ENCODE assay signal across 12 cellular contexts in the genomic region with DNA sequence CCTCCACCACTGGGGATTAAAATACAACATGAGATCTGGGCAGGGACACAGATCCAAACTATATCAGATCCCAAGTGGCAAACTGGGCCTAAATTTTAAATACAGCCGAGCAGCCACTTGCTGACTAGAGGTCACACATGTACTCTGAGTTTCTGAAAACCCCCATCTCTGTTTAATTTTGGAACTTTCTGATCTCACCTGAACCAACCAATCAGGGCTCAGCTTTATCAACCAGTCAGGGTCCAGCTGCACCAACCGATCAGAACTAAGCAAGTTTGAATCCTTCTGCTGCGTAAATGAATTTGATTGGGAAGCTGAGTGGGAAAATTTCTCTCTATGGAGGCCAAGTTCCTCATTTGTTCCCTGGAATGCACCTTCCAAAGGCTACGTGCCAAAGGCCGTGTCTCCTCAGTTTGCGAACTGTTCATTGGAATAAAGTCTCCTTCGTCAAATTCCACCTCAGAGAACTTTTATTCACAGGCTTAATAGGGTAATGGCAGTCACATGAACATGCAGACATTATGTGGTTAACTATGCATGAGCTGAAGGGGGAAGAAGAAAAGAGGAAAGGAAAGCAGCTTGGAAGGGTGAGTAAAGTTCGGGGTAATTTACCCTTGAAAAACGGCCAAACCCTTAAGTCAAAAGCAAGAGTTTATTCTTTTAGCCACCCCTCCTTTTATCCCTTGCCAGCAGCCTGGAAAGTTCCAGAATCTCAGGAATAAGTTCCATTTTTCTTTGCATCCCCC. TPM values are rescaled to one million over a fixed set of nuclear protein-coding genes. Genes with fewer than 3 reads are reported as not detected.
DNase-seq lines count a peak whose midpoint lies in the region; ATAC-seq, FAIRE-seq and TF ChIP-seq lines count a peak whose summit lies in the region.
"Had no signal": no experiment of that assay in that cellular context is flagged by ENCODE, and none has a peak within 500 bp of the region (broad histone marks: within the 10 kb centered on the region; RNA-seq: fewer than 3 reads in every experiment).

No MANE protein-coding gene starts in this region.

- peaks cover 2% of the 10 kb centered on the region for H3K9me3 Mint-ChIP-seq in CD8-positive, alpha-beta T cell
- H3K9me3 Mint-ChIP-seq in nephron, result peaks cover 2% of the 10 kb centered on the region
- H3K9me3 Mint-ChIP-seq in activated naive CD4-positive, alpha-beta T cell treated with anti-CD3 and anti-CD28 coated beads, Interleukin-2, amount 50 U/mL, for 72 hours, result peaks cover 4 to 22% of the 10 kb centered on the region in 2 donors
- H3K9me3 Mint-ChIP-seq: CD8-positive, alpha-beta memory T cell had no signal

- TF ChIP-seq RAD21 in GM12878 (IDR thresholded peaks at IDR 0.05; ENCODE audit: insufficient read depth, low read depth, low read length), result no peak

- POLR2A ChIA-PET in CD8-positive, alpha-beta T cell (lab: Charles Lee), result interaction anchor here (1.0 kb wide), 1 partner anchor 39 kb away, joined by 3 read pairs; no protein-coding TSS in a partner anchor
- POLR2A ChIA-PET in GM12878 (lab: Charles Lee), result interaction anchor here (1.4 kb wide), 1 partner anchor 10 kb away, joined by 3 read pairs; no protein-coding TSS in a partner anchor

- H3K9ac ChIP-seq in GM12878 (ENCODE audit: control insufficient read depth, insufficient read depth, low read length), result no peak overlapping the region; the same call in 1 of the 2 replicates

- TF ChIP-seq EP300 in GM12878 (IDR thresholded peaks at IDR 0.05; ENCODE audit: borderline replicate concordance in 1 of 2, control insufficient read depth in 1 of 2, low read depth in 2 of 2, low read length in 2 of 2), result no peak

- no peaks in the 10 kb centered on the region for H3K27me3 ChIP-seq in CD8-positive, alpha-beta T cell (ENCODE audit: insufficient read depth, low read length)
- no peaks in the 10 kb centered on the region; a peak in 1 of 4 replicates for H3K27me3 ChIP-seq in GM12878 (replicated peaks in 1 of 2; ENCODE audit: control insufficient read depth in 2 of 2, insufficient read depth in 2 of 2, low read length in 1 of 2)

- H3K79me2 ChIP-seq in GM12878 (ENCODE audit: control insufficient read depth, insufficient read depth, low read length), result no peaks in the 10 kb centered on the region

- DNase-seq in CD8-positive, alpha-beta T cell, result no peak
- DNase-seq in GM12878 (ENCODE audit: low read depth, low spot score), result no peak
- no peak for DNase-seq in NCI-H1930 (lab: John Stamatoyannopoulos, UW)
- DNase-seq in activated naive CD4-positive, alpha-beta T cell treated with anti-CD3 and anti-CD28 coated beads, Interleukin-2, amount 50 U/mL, for 72 hours (ENCODE audit: low spot score in 2 of 2), result no peak
- DNase-seq in stimulated activated naive CD4-positive, alpha-beta T cell (lab: John Stamatoyannopoulos, UW), result no peak
- DNase-seq: activated effector memory CD4-positive, alpha-beta T cell treated with Interleukin-2 at 50 U/mL for 16 hours; CD8-positive, alpha-beta memory T cell; HCEC 1CT had no signal

- no peaks in the 10 kb centered on the region for H3K36me3 ChIP-seq in CD8-positive, alpha-beta T cell (ENCODE audit: insufficient read depth, low read length)
- H3K36me3 ChIP-seq in GM12878 (ENCODE audit: control insufficient read depth in 2 of 2, insufficient read depth in 2 of 2, low read length in 1 of 2), result no peaks in the 10 kb centered on the region

- H3K27ac Mint-ChIP-seq in CD8-positive, alpha-beta T cell, result peak overlapping the region; percentile 8
- H3K27ac Mint-ChIP-seq in nephron, result peak overlapping the region; percentile 80 to 94 (median 85)
- no peak overlapping the region for H3K27ac Mint-ChIP-seq in activated naive CD4-positive, alpha-beta T cell treated with anti-CD3 and anti-CD28 coated beads, Interleukin-2, amount 50 U/mL, for 72 hours

- TF ChIP-seq POLR2A in GM12878 (IDR thresholded peaks at IDR 0.05; ENCODE audit: low read depth, low read length), result no peak

- no peak for TF ChIP-seq CTCF in CD8-positive, alpha-beta T cell (IDR thresholded peaks at IDR 0.05)
- TF ChIP-seq CTCF in GM12878 (IDR thresholded peaks at IDR 0.05 in 2 of 3, conservative IDR thresholded peaks at IDR 0.05 in 1 of 3; ENCODE audit: control insufficient read depth in 2 of 3, extremely low read depth in 1 of 3, insufficient read depth in 1 of 3, low read depth in 3 of 3, low read length in 3 of 3) (no peak), nephron (IDR thresholded peaks at IDR 0.05; ENCODE audit: unreplicated experiment in 3 of 3) (no peak)

- WGBS in GM12878 (ENCODE audit: insufficient coverage, insufficient replicate concordance, low lambda C conversion rate, missing lambda C conversion rate), result 22% methylated on average over 9 of the region's 9 CpGs

- intact Hi-C loops in CD8-positive, alpha-beta T cell (cut with DNase I, micrococcal nuclease), result loop anchor here in 1 of 2 experiments (1.0 kb wide), 1 partner anchor 10 kb away; no protein-coding TSS in a partner anchor
- intact Hi-C loops in GM12878 (cut with micrococcal nuclease; ENCODE audit: unreplicated experiment), result no loop called here

- no peaks in the 10 kb centered on the region for H3K9me3 ChIP-seq in CD8-positive, alpha-beta T cell (ENCODE audit: low read length)
- H3K9me3 ChIP-seq in GM12878 (replicated peaks; ENCODE audit: control insufficient read depth, insufficient read depth, low read length), result no peaks in the 10 kb centered on the region; the same call in 2 of the 3 replicates

- SMC1A ChIA-PET in GM12878 (lab: Charles Lee; ENCODE audit: uncharacterized antibody, unreplicated experiment), result interaction anchor here (1.0 to 1.2 kb wide), 3 partner anchors 11 to 18 kb away, joined by 3 to 7 read pairs (median 5); no protein-coding TSS in a partner anchor

- H3K27ac ChIP-seq in CD8-positive, alpha-beta T cell (ENCODE audit: low read depth, low read length), result no peak overlapping the region
- H3K27ac ChIP-seq in GM12878 (ENCODE audit: control insufficient read depth, insufficient read depth), result peak overlapping the region; percentile 44

- peaks cover 37% of the 10 kb centered on the region for H3K4me1 Mint-ChIP-seq in CD8-positive, alpha-beta T cell (ENCODE audit: low read depth)
- peaks cover 27% of the 10 kb centered on the region for H3K4me1 Mint-ChIP-seq in nephron

- no peaks in the 10 kb centered on the region for H3K27me3 Mint-ChIP-seq in CD8-positive, alpha-beta T cell (ENCODE audit: low read depth)
- no peaks in the 10 kb centered on the region for H3K27me3 Mint-ChIP-seq in nephron (ENCODE audit: low read depth)
- H3K27me3 Mint-ChIP-seq: CD8-positive, alpha-beta memory T cell had no signal

- H2AFZ ChIP-seq in GM12878 (ENCODE audit: control insufficient read depth, low read depth, low read length), result peak overlapping the region; percentile 64

- no peak for ATAC-seq in CD8-positive, alpha-beta T cell
- peak; percentile 39 for ATAC-seq in HG03432 (IDR thresholded peaks at IDR 0.05; ENCODE audit: unreplicated experiment)
- peak; percentile 49 for ATAC-seq in GM12878
- no peak for ATAC-seq in GM18870 (IDR thresholded peaks at IDR 0.05; ENCODE audit: unreplicated experiment)
- no peak for ATAC-seq in activated naive CD4-positive, alpha-beta T cell treated with anti-CD3 and anti-CD28 coated beads, Interleukin-2, amount 50 U/mL, for 72 hours

- no TSS peak for BruUV-seq in GM12878 (replicated peaks; lab: Mats Ljungman, UMichigan)

- H3K4me1 ChIP-seq in CD8-positive, alpha-beta T cell (ENCODE audit: insufficient read depth, low read length), result peaks cover 11% of the 10 kb centered on the region
- peaks cover 30% of the 10 kb centered on the region for H3K4me1 ChIP-seq in GM12878 (ENCODE audit: control insufficient read depth, insufficient read depth, low read length)

- peak overlapping the region; percentile 75 for H3K4me2 ChIP-seq in GM12878 (ENCODE audit: control insufficient read depth, insufficient read depth)

- H3K4me3 Mint-ChIP-seq in CD8-positive, alpha-beta T cell, result no peak overlapping the region
- no peak overlapping the region for H3K4me3 Mint-ChIP-seq in nephron

- no peaks in the 10 kb centered on the region for H3K36me3 Mint-ChIP-seq in CD8-positive, alpha-beta T cell
- peaks cover 4% of the 10 kb centered on the region for H3K36me3 Mint-ChIP-seq in nephron (ENCODE audit: low read depth)
- peaks cover 14 to 19% of the 10 kb centered on the region in 2 donors for H3K36me3 Mint-ChIP-seq in activated naive CD4-positive, alpha-beta T cell treated with anti-CD3 and anti-CD28 coated beads, Interleukin-2, amount 50 U/mL, for 72 hours

- RAD21 ChIA-PET in GM12878 (lab: Charles Lee; ENCODE audit: unreplicated experiment), result interaction anchor here (2.1 kb wide), 1 partner anchor 10 kb away, joined by 6 read pairs; no protein-coding TSS in a partner anchor

- no peaks in the 10 kb centered on the region for H4K20me1 ChIP-seq in GM12878 (ENCODE audit: control insufficient read depth, insufficient read depth)

- CTCF ChIA-PET in CD8-positive, alpha-beta T cell (lab: Charles Lee), result interaction anchor here (0.9 to 1.2 kb wide), 2 partner anchors 11 to 13 kb away, joined by 3 read pairs; no protein-coding TSS in a partner anchor
- CTCF ChIA-PET in GM12878 (lab: Yijun Ruan, JAX), result interaction anchor here (1.4 to 2.2 kb wide), 2 partner anchors 13 to 14 kb away, joined by 5 to 6 read pairs; no protein-coding TSS in a partner anchor

- H3K4me3 ChIP-seq in CD8-positive, alpha-beta T cell (ENCODE audit: low read depth, low read length), result no peak overlapping the region
- peak overlapping the region; percentile 31; the same call in 1 of the 2 replicates for H3K4me3 ChIP-seq in GM12878

- in situ Hi-C loops in GM12878 (cut with MboI), result no loop called here

- FAIRE-seq in GM12878 (lab: Jason Lieb, UNC), result no peak

TF ChIP-seq in GM12878, 131 proteins besides CTCF, POLR2A, EP300 and RAD21 (continues in another document):
- no peak for TF ChIP-seq MTA2 (IDR thresholded peaks at IDR 0.05; ENCODE audit: low read depth)

RNA-seq across cellular contexts. Expression of gene CD180, which starts 3.7 kb away (rescaled TPM):
- under 1 TPM in 1 of 2 experiments, not detected in 1; 0.58 TPM for total RNA-seq in CD8-positive, alpha-beta T cell
- 3.3 and 4.7 TPM in 2 replicates for total RNA-seq in GM12878 (2013; cell fraction: nucleolus; rRNA removed)
- total RNA-seq in GM12878 (2014; rRNA removed), result 6.2 and 6.3 TPM in 2 replicates
- total RNA-seq in GM12878 (2014; rRNA removed; fragmentation: Illumina TruSeq; extraction: Trizol), result 7.0 and 7.1 TPM in 2 replicates
- total RNA-seq in GM12878 (2021), result 5.4 TPM in 2 replicates
- polyA plus RNA-seq in GM12878 (2011; ENCODE audit: low read depth), result 4.9 TPM
- polyA plus RNA-seq in GM12878 (2011; rRNA removed), result 0.14 and 0.22 TPM in 2 replicates
- polyA plus RNA-seq in GM12878 (2011; cell fraction: cytosol; rRNA removed), result 0.18 and 0.19 TPM in 2 replicates
- polyA plus RNA-seq in GM12878 (2011; cell fraction: nucleus; rRNA removed), result 0.07 TPM in 2 replicates
- polyA plus RNA-seq in GM12878 (2012), result 4.3 TPM in 2 replicates
- polyA plus RNA-seq in GM12878 (2014; fragmentation: Illumina TruSeq; extraction: Trizol), result 9.7 and 11.3 TPM in 2 replicates
- 1 to 10 TPM in 1 of 2 experiments, under 1 TPM in 1; 0.71 to 1.2 TPM for polyA plus RNA-seq in GM12878 (2014; fragmentation: Nextera tagmentation; extraction: Ambion mirVana)
- polyA plus RNA-seq in GM12878 (2014; rRNA removed), result 4.3 and 4.4 TPM in 2 replicates
- polyA plus RNA-seq in GM12878 (2016; fragmentation: Nextera tagmentation; extraction: Ambion mirVana), result 1 to 10 TPM; 1.1 to 1.5 TPM
- polyA minus RNA-seq in GM12878 (2011; rRNA and poly(A)+ RNA removed), result 0.10 and 0.22 TPM in 2 replicates
- polyA minus RNA-seq in GM12878 (2011; cell fraction: cytosol; rRNA and poly(A)+ RNA removed), result not detected in 2 replicates
- 0.12 and 0.19 TPM in 2 replicates for polyA minus RNA-seq in GM12878 (2011; cell fraction: nucleus; rRNA and poly(A)+ RNA removed)
- total RNA-seq in activated naive CD4-positive, alpha-beta T cell treated with anti-CD3 and anti-CD28 coated beads, Interleukin-2, amount 50 U/mL, for 72 hours, result not detected
- total RNA-seq: NCI-H460 had no signal
- polyA plus RNA-seq: CD8-positive, alpha-beta memory T cell had no signal

Comparison
In these comparisons a context has a peak if more than half of its experiments do, and no peak if none do; other contexts are left out.
1. ATAC-seq: peak in HG03432 (single experiment) and GM12878 (single experiment); none in CD8-positive, alpha-beta T cell (single experiment), GM18870 (single experiment) and activated naive CD4-positive, alpha-beta T cell treated with anti-CD3 and anti-CD28 coated beads, Interleukin-2, amount 50 U/mL, for 72 hours (0 of 2).
2. H3K27ac Mint-ChIP-seq: peak in CD8-positive, alpha-beta T cell (single experiment) and nephron (3 of 3); none in activated naive CD4-positive, alpha-beta T cell treated with anti-CD3 and anti-CD28 coated beads, Interleukin-2, amount 50 U/mL, for 72 hours (0 of 2).